ENCODE assay signal across 1 cellular context in the genomic region with DNA sequence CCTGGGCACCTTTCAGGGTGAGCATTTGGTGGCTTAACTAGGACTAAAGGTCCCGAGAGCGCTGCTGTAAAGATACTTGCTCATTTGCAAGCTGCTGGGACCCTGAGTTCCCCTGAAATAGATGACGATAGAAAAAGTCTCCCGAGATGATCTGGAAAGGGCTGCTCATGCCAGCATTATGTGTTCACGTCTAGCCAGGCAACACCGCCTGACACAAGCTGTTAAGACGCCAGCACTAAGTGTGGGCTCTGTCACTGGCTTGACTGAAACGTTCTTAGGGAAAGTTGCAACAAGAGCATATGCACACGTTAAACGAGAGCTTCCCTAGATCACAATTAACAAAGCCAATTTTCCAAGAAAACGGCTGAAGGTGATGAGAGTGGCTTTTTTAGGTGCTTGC.
TF ChIP-seq lines count a peak whose summit lies in the region.

No MANE protein-coding gene starts in this region.

TF ChIP-seq in GM23338, 12 proteins besides CTCF, POLR2A, EP300 and RAD21 (continued from another document):
- TF ChIP-seq, protein P1, sequence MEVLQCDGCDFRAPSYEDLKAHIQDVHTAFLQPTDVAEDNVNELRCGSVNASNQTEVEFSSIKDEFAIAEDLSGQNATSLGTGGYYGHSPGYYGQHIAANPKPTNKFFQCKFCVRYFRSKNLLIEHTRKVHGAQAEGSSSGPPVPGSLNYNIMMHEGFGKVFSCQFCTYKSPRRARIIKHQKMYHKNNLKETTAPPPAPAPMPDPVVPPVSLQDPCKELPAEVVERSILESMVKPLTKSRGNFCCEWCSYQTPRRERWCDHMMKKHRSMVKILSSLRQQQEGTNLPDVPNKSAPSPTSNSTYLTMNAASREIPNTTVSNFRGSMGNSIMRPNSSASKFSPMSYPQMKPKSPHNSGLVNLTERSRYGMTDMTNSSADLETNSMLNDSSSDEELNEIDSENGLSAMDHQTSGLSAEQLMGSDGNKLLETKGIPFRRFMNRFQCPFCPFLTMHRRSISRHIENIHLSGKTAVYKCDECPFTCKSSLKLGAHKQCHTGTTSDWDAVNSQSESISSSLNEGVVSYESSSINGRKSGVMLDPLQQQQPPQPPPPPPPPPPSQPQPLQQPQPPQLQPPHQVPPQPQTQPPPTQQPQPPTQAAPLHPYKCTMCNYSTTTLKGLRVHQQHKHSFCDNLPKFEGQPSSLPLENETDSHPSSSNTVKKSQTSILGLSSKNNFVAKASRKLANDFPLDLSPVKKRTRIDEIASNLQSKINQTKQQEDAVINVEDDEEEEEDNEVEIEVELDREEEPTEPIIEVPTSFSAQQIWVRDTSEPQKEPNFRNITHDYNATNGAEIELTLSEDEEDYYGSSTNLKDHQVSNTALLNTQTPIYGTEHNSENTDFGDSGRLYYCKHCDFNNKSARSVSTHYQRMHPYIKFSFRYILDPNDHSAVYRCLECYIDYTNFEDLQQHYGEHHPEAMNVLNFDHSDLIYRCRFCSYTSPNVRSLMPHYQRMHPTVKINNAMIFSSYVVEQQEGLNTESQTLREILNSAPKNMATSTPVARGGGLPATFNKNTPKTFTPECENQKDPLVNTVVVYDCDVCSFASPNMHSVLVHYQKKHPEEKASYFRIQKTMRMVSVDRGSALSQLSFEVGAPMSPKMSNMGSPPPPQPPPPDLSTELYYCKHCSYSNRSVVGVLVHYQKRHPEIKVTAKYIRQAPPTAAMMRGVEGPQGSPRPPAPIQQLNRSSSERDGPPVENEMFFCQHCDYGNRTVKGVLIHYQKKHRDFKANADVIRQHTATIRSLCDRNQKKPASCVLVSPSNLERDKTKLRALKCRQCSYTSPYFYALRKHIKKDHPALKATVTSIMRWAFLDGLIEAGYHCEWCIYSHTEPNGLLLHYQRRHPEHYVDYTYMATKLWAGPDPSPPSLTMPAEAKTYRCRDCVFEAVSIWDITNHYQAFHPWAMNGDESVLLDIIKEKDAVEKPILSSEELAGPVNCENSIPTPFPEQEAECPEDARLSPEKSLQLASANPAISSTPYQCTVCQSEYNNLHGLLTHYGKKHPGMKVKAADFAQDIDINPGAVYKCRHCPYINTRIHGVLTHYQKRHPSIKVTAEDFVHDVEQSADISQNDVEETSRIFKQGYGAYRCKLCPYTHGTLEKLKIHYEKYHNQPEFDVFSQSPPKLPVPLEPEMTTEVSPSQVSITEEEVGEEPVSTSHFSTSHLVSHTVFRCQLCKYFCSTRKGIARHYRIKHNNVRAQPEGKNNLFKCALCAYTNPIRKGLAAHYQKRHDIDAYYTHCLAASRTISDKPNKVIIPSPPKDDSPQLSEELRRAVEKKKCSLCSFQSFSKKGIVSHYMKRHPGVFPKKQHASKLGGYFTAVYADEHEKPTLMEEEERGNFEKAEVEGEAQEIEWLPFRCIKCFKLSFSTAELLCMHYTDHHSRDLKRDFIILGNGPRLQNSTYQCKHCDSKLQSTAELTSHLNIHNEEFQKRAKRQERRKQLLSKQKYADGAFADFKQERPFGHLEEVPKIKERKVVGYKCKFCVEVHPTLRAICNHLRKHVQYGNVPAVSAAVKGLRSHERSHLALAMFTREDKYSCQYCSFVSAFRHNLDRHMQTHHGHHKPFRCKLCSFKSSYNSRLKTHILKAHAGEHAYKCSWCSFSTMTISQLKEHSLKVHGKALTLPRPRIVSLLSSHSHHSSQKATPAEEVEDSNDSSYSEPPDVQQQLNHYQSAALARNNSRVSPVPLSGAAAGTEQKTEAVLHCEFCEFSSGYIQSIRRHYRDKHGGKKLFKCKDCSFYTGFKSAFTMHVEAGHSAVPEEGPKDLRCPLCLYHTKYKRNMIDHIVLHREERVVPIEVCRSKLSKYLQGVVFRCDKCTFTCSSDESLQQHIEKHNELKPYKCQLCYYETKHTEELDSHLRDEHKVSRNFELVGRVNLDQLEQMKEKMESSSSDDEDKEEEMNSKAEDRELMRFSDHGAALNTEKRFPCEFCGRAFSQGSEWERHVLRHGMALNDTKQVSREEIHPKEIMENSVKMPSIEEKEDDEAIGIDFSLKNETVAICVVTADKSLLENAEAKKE (CRISPR knock-in tag; IDR thresholded peaks at IDR 0.05), result no peak
- TF ChIP-seq, protein P2, sequence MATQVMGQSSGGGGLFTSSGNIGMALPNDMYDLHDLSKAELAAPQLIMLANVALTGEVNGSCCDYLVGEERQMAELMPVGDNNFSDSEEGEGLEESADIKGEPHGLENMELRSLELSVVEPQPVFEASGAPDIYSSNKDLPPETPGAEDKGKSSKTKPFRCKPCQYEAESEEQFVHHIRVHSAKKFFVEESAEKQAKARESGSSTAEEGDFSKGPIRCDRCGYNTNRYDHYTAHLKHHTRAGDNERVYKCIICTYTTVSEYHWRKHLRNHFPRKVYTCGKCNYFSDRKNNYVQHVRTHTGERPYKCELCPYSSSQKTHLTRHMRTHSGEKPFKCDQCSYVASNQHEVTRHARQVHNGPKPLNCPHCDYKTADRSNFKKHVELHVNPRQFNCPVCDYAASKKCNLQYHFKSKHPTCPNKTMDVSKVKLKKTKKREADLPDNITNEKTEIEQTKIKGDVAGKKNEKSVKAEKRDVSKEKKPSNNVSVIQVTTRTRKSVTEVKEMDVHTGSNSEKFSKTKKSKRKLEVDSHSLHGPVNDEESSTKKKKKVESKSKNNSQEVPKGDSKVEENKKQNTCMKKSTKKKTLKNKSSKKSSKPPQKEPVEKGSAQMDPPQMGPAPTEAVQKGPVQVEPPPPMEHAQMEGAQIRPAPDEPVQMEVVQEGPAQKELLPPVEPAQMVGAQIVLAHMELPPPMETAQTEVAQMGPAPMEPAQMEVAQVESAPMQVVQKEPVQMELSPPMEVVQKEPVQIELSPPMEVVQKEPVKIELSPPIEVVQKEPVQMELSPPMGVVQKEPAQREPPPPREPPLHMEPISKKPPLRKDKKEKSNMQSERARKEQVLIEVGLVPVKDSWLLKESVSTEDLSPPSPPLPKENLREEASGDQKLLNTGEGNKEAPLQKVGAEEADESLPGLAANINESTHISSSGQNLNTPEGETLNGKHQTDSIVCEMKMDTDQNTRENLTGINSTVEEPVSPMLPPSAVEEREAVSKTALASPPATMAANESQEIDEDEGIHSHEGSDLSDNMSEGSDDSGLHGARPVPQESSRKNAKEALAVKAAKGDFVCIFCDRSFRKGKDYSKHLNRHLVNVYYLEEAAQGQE (IDR thresholded peaks at IDR 0.05; ENCODE audit: unreplicated experiment), result no peak
- TF ChIP-seq ZNF331 (CRISPR knock-in tag; IDR thresholded peaks at IDR 0.05; ENCODE audit: low read depth), result no peak
